In the genomic region with DNA sequence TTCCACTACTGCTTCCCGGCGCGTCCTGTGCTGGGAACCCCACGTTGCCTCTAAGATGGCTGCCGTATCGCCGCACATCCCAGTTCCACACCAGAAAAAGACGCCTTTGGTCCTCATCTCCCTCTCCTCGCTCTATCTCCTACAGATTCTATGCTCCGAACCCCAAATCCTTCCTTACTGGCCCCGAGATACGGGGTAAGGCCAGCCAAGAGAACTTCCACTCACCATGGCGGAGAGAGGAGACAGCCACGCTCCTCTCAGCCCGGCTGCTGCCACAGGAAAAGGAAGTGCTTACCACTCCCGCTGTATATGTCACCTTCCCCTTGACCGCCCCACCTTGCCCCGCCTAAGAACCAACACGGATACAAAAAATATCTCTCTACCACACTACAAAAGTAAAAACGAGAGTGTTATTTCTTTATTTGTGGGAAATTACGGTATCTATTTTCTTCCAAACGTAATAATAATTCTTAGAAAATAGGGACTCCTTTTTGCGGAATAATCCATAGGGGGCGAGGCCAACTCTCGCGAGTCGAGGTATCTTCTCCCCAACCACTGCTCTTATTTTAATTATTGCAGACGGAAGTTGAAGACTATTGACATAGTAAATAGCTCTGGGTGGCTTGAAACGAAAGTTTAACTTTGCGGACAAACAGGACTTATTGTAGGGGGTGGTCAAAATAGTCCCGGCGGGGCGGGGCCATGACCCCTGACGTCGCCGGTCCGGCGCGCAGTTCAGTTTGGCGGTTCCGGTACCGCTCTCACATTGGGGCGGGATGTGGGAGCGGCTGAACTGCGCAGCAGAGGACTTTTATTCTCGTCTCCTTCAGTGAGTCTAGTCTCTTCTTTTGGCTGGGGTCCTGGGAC, we compare ENCODE assay signal across 8 cellular contexts. TPM values are rescaled to one million over a fixed set of nuclear protein-coding genes. Genes with fewer than 3 reads are reported as not detected.
DNase-seq lines count a peak whose midpoint lies in the region; ATAC-seq lines count a peak whose summit lies in the region.

A gene (minus strand): TSS at position 293 of the 867 bp plus-strand sequence. CDS start 65 bp downstream, at position 228.
A gene (plus strand): TSS at position 764 of the 867 bp plus-strand sequence. CDS start 13 bp downstream, at position 777.

- H3K4ac ChIP-seq in neuronal stem cell (ENCODE audit: low read length) = no peak within 1 kb of the TSS

- no CpG with 5 or more reads among the region's 46 CpGs for WGBS in neuronal stem cell (ENCODE audit: extremely low coverage in 2 of 2, insufficient read length in 2 of 2, insufficient replicate concordance in 1 of 2), 2 donors

- peak within 1 kb of the TSS; percentile 63 for H3K4me2 ChIP-seq in neuronal stem cell (ENCODE audit: insufficient read depth, low read length, poor library complexity, severe bottlenecking)

- peak within 1 kb of the TSS; percentile 86 for H3K27ac ChIP-seq in KOPT-K1 (ENCODE audit: low read depth, low read length, poor library complexity, severe bottlenecking)
- H3K27ac ChIP-seq in SJCRH30 = peak within 1 kb of the TSS; percentile 96
- H3K27ac ChIP-seq in neuronal stem cell (replicated peaks; ENCODE audit: low read length) = peak within 1 kb of the TSS; percentile 75
- H3K27ac ChIP-seq in substantia nigra (ENCODE audit: low read depth, low read length, poor library complexity, severe bottlenecking) = peak within 1 kb of the TSS; percentile 87

- H2BK15ac ChIP-seq in neuronal stem cell (ENCODE audit: low read length) = no peak within 1 kb of the TSS

- H4K91ac ChIP-seq in neuronal stem cell (ENCODE audit: low read depth, low read length, poor library complexity) = no peak within 1 kb of the TSS

- H3K4me1 ChIP-seq in SJCRH30 (peaks cover 9% of the 10 kb centered on the region; the same call in 1 of the 2 replicates), neuronal stem cell (ENCODE audit: control insufficient read depth in 2 of 2, insufficient read depth in 1 of 2, low read depth in 1 of 2, low read length in 2 of 2) (peaks cover 4 to 12% of the 10 kb centered on the region in 2 donors)

- DNase-seq in Daoy (ENCODE audit: low read depth) (peak; percentile 82), SJCRH30 (peak; percentile 80 to 84), foreskin melanocyte (peak; percentile 92), neuronal stem cell (ENCODE audit: low spot score) (peak; percentile 67), substantia nigra (lab: John Stamatoyannopoulos, UW) (peak in 48 of 49 donors; percentile 2 to 78 (median 60))
- peak; percentile 53 to 76 (median 64) for DNase-seq in activated naive CD4-positive, alpha-beta T cell (lab: John Stamatoyannopoulos, UW)

- H3K36me3 ChIP-seq in KOPT-K1 (ENCODE audit: insufficient read depth, low read length) = peaks cover 55% of the 10 kb centered on the region
- peaks cover 45% of the 10 kb centered on the region for H3K36me3 ChIP-seq in SJCRH30
- peaks cover 23 to 50% of the 10 kb centered on the region in 2 donors for H3K36me3 ChIP-seq in neuronal stem cell (replicated peaks in 1 of 2; ENCODE audit: control insufficient read depth in 2 of 2, insufficient read depth in 2 of 2, low read length in 2 of 2)

- H3K23ac ChIP-seq in neuronal stem cell (ENCODE audit: low read depth, low read length, poor library complexity) = peak within 1 kb of the TSS; percentile 62

- H2BK120ac ChIP-seq in neuronal stem cell (ENCODE audit: low read depth, low read length) = peak within 1 kb of the TSS; percentile 30

- no peak within 1 kb of the TSS for H3K14ac ChIP-seq in neuronal stem cell (ENCODE audit: low read length)

- H2BK5ac ChIP-seq in neuronal stem cell (ENCODE audit: low read length) = no peak within 1 kb of the TSS

- peak; percentile 63 for ATAC-seq in GM21737 (IDR thresholded peaks at IDR 0.05; ENCODE audit: unreplicated experiment)

- H3K79me1 ChIP-seq in neuronal stem cell (ENCODE audit: low read depth, low read length) = no peaks in the 10 kb centered on the region

- H3K27me3 ChIP-seq in SJCRH30 (no peaks in the 10 kb centered on the region), neuronal stem cell (ENCODE audit: control insufficient read depth in 3 of 3, insufficient read depth in 3 of 3, low read depth in 1 of 3, low read length in 3 of 3) (no peaks in the 10 kb centered on the region)

- H3K4me3 ChIP-seq in SJCRH30 (peak within 1 kb of the TSS; percentile 92), neuronal stem cell (ENCODE audit: low read length in 2 of 2) (peak within 1 kb of the TSS; percentile 81 to 86)

- H2BK12ac ChIP-seq in neuronal stem cell (ENCODE audit: low read length) = no peak within 1 kb of the TSS

- peak within 1 kb of the TSS; percentile 87 for H3K18ac ChIP-seq in neuronal stem cell (ENCODE audit: low read length)

- no peak within 1 kb of the TSS for H2AK5ac ChIP-seq in neuronal stem cell (ENCODE audit: low read depth, low read length)

- H2AFZ ChIP-seq in neuronal stem cell (ENCODE audit: low read length) = peak within 1 kb of the TSS; percentile 92

- H4K8ac ChIP-seq in neuronal stem cell (ENCODE audit: low read depth, low read length) = no peak within 1 kb of the TSS

- no peaks in the 10 kb centered on the region for H3K9me3 ChIP-seq in KOPT-K1 (ENCODE audit: insufficient read depth, low read length, poor library complexity, severe bottlenecking)
- no peaks in the 10 kb centered on the region for H3K9me3 ChIP-seq in SJCRH30 (replicated peaks)
- no peaks in the 10 kb centered on the region for H3K9me3 ChIP-seq in neuronal stem cell (replicated peaks in 1 of 2; ENCODE audit: control insufficient read depth in 2 of 2, insufficient read depth in 1 of 2, low read depth in 1 of 2, low read length in 2 of 2)

- peak within 1 kb of the TSS; percentile 78 for H3K9ac ChIP-seq in neuronal stem cell (ENCODE audit: low read depth, low read length, poor library complexity)

RNA-seq across cellular contexts. Expression of the first gene that starts in this region (rescaled TPM):
- 2,284 and 3,077 TPM in 2 replicates for total RNA-seq in Daoy (2014; rRNA removed; shearing (Covaris generic))
- 6,637 and 6,933 TPM in 2 replicates for total RNA-seq in SJCRH30 (2014; rRNA removed; shearing (Covaris generic))
- polyA plus RNA-seq in neuronal stem cell (2013, experiment 1 of 2) = 3,499 TPM
- polyA plus RNA-seq in neuronal stem cell (2013, experiment 2 of 2) = 3,563 TPM

RNA-seq across cellular contexts. Expression of the second gene that starts in this region (rescaled TPM):
- total RNA-seq in Daoy (2014; rRNA removed; shearing (Covaris generic)) = 37.4 and 68.2 TPM in 2 replicates
- total RNA-seq in SJCRH30 (2014; rRNA removed; shearing (Covaris generic)) = 53.4 and 61.8 TPM in 2 replicates
- polyA plus RNA-seq in neuronal stem cell (2013, experiment 1 of 2) = 22.1 TPM
- 23.8 TPM for polyA plus RNA-seq in neuronal stem cell (2013, experiment 2 of 2)

Comparison
In these comparisons a context has a peak if more than half of its experiments do, and no peak if none do; other contexts are left out.
1. Peak in every context shown above with its lines: DNase-seq, ATAC-seq, H3K4me3 ChIP-seq and H3K27ac ChIP-seq.